In the genomic region with DNA sequence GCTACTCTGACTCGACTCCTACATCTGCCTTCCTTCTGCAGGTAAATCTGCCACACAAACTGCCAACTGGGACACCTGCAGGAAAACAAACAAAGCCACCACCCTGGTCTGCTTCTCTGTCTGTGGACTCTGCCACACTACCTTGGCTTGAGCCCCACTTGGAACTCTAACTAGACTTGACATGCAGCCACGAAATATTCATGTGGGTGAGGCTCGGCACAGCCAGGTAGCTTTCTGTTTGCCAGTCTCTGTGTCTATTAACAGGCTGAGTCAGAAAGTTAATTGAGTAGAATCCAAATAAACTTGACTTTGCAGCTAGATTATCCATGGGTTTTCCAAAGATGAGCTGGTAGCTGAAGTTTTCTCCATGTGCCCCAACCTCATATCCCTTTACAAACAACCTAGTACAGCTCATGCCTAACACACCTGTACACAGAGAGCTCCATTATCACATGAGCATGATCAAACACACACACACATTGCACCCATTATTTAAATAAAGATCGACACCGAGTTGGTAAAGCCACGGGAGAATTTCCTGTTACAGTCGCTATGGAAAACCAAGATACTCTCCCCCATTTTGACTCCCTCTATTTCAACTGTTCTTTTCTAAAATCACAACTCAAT, we compare ENCODE assay signal across 1 cellular context.
TF ChIP-seq lines count a peak whose summit lies in the region.

No MANE protein-coding gene starts in this region.

TF ChIP-seq in HCT116, 20 proteins besides CTCF, POLR2A, EP300 and RAD21:
- TF ChIP-seq SRF (IDR thresholded peaks at IDR 0.05; ENCODE audit: low read depth) (no peak), SIN3A (IDR thresholded peaks at IDR 0.05; ENCODE audit: low read depth) (no peak), SP1 (IDR thresholded peaks at IDR 0.05; ENCODE audit: low read depth) (no peak), FOSL1 (IDR thresholded peaks at IDR 0.05; ENCODE audit: low read depth) (no peak), CEBPB (IDR thresholded peaks at IDR 0.05; ENCODE audit: low read depth) (no peak), EZH2phosphoT487 (IDR thresholded peaks at IDR 0.05; ENCODE audit: borderline replicate concordance) (no peak), JUND (IDR thresholded peaks at IDR 0.05) (no peak), TCF7L2 (IDR thresholded peaks at IDR 0.05; ENCODE audit: borderline replicate concordance, extremely low read depth, insufficient read depth, insufficient read length) (no peak), ZFX (IDR thresholded peaks at IDR 0.05) (no peak), CBX3 (IDR thresholded peaks at IDR 0.05; ENCODE audit: low read depth) (no peak)
- TF ChIP-seq, protein P1, sequence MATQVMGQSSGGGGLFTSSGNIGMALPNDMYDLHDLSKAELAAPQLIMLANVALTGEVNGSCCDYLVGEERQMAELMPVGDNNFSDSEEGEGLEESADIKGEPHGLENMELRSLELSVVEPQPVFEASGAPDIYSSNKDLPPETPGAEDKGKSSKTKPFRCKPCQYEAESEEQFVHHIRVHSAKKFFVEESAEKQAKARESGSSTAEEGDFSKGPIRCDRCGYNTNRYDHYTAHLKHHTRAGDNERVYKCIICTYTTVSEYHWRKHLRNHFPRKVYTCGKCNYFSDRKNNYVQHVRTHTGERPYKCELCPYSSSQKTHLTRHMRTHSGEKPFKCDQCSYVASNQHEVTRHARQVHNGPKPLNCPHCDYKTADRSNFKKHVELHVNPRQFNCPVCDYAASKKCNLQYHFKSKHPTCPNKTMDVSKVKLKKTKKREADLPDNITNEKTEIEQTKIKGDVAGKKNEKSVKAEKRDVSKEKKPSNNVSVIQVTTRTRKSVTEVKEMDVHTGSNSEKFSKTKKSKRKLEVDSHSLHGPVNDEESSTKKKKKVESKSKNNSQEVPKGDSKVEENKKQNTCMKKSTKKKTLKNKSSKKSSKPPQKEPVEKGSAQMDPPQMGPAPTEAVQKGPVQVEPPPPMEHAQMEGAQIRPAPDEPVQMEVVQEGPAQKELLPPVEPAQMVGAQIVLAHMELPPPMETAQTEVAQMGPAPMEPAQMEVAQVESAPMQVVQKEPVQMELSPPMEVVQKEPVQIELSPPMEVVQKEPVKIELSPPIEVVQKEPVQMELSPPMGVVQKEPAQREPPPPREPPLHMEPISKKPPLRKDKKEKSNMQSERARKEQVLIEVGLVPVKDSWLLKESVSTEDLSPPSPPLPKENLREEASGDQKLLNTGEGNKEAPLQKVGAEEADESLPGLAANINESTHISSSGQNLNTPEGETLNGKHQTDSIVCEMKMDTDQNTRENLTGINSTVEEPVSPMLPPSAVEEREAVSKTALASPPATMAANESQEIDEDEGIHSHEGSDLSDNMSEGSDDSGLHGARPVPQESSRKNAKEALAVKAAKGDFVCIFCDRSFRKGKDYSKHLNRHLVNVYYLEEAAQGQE (IDR thresholded peaks at IDR 0.05; ENCODE audit: low read depth): no peak
